ENCODE assay signal across 1 cellular context in genomic region chr1:238177960-238178359, GRCh38.
TF ChIP-seq lines count a peak whose summit lies in the region.

No MANE protein-coding gene starts in this region.

TF ChIP-seq in WTC11, 78 proteins besides CTCF, POLR2A, EP300 and RAD21 (continued from another document):
- TF ChIP-seq ZNF317 (CRISPR knock-in tag; IDR thresholded peaks at IDR 0.05; ENCODE audit: borderline replicate concordance, low read depth): no peak
- TF ChIP-seq MYBL2 (CRISPR knock-in tag; IDR thresholded peaks at IDR 0.05): no peak
TF ChIP-seq in WTC11: peak in this region for 0.
